11 cellular contexts compared by ENCODE assay signal in the genomic region with DNA sequence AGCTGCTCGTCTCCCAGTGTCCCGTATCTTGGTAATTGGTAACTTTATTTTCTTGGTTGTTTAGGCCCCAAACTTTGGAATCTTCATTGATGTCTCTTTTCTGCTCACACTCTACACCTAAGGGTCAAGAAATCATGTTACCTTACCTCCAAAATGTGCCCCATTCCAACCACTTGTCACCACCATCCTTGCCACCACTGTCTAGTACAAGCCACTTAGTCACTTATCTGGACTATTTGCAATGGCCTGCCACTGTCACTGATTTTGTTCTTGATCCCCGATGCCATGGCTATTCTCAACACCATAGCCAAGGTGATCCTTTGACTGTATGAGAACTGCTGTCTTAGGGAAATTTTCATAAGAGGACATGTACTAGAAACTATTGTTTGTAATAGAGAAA. TPM values are rescaled to one million over a fixed set of nuclear protein-coding genes. Genes with fewer than 3 reads are reported as not detected.
"Had no signal": no experiment of that assay in that cellular context is flagged by ENCODE, and none has a peak within 500 bp of the region (broad histone marks: within the 10 kb centered on the region; RNA-seq: fewer than 3 reads in every experiment).

No MANE protein-coding gene starts in this region.

- H3K9me3 ChIP-seq: HAP-1 had no signal

- FAIRE-seq: HepG2 had no signal

- H3K36me3 ChIP-seq: HAP-1 had no signal

- ATAC-seq: HCT116, HepG2 had no signal

- H3K27ac ChIP-seq: GM23248, HL-60 had no signal

- H3K4me3 ChIP-seq: GM23248, HAP-1 had no signal

- DNase-seq: GM23248, GOT3, H7, HFFc6 had no signal

RNA-seq across cellular contexts. Expression of a gene that starts 46.0 kb away (rescaled TPM):
- total RNA-seq: GM23248, H4, H7, HepG2, HFFc6, HT1080 had no signal
- polyA plus RNA-seq: GM23248, IgD-negative memory B cell had no signal
